1 cellular context compared by ENCODE assay signal in genomic region chr14:100285021-100285912, GRCh38.
TF ChIP-seq lines count a peak whose summit lies in the region.

No MANE protein-coding gene starts in this region.

TF ChIP-seq in SK-N-SH, 30 proteins besides CTCF, POLR2A, EP300 and RAD21 (continued from another document):
- TF ChIP-seq, protein P1, sequence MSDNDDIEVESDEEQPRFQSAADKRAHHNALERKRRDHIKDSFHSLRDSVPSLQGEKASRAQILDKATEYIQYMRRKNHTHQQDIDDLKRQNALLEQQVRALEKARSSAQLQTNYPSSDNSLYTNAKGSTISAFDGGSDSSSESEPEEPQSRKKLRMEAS (IDR thresholded peaks at IDR 0.05; ENCODE audit: low read depth), result peak; percentile 82
- TF ChIP-seq SMC3 (IDR thresholded peaks at IDR 0.05; ENCODE audit: low read depth, low read length) (peak; percentile 30), IRF3 (IDR thresholded peaks at IDR 0.05; ENCODE audit: low read depth, low read length) (no peak), ZBTB33 (IDR thresholded peaks at IDR 0.05; ENCODE audit: borderline replicate concordance, low read depth) (no peak), FOXM1 (IDR thresholded peaks at IDR 0.05; ENCODE audit: low read depth) (peak; percentile 60; the same call in 1 of the 2 replicates), USF2 (IDR thresholded peaks at IDR 0.05; ENCODE audit: borderline replicate concordance, low read depth, low read length) (no peak), RFX5 (IDR thresholded peaks at IDR 0.05; ENCODE audit: low read length) (no peak), YY1 (IDR thresholded peaks at IDR 0.05; ENCODE audit: low read depth) (no peak), USF1 (IDR thresholded peaks at IDR 0.05; ENCODE audit: borderline replicate concordance, low read depth) (no peak)
- TF ChIP-seq, protein P2, sequence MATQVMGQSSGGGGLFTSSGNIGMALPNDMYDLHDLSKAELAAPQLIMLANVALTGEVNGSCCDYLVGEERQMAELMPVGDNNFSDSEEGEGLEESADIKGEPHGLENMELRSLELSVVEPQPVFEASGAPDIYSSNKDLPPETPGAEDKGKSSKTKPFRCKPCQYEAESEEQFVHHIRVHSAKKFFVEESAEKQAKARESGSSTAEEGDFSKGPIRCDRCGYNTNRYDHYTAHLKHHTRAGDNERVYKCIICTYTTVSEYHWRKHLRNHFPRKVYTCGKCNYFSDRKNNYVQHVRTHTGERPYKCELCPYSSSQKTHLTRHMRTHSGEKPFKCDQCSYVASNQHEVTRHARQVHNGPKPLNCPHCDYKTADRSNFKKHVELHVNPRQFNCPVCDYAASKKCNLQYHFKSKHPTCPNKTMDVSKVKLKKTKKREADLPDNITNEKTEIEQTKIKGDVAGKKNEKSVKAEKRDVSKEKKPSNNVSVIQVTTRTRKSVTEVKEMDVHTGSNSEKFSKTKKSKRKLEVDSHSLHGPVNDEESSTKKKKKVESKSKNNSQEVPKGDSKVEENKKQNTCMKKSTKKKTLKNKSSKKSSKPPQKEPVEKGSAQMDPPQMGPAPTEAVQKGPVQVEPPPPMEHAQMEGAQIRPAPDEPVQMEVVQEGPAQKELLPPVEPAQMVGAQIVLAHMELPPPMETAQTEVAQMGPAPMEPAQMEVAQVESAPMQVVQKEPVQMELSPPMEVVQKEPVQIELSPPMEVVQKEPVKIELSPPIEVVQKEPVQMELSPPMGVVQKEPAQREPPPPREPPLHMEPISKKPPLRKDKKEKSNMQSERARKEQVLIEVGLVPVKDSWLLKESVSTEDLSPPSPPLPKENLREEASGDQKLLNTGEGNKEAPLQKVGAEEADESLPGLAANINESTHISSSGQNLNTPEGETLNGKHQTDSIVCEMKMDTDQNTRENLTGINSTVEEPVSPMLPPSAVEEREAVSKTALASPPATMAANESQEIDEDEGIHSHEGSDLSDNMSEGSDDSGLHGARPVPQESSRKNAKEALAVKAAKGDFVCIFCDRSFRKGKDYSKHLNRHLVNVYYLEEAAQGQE (IDR thresholded peaks at IDR 0.05; ENCODE audit: low read depth, low read length), result no peak
